In genomic region chr16:2991566-2992261, GRCh38 we compare ENCODE assay signal across 26 cellular contexts. TPM values are rescaled to one million over a fixed set of nuclear protein-coding genes. Genes with fewer than 3 reads are reported as not detected.
"Had no signal": no experiment of that assay in that cellular context is flagged by ENCODE, and none has a peak within 500 bp of the region (broad histone marks: within the 10 kb centered on the region; RNA-seq: fewer than 3 reads in every experiment).

No MANE protein-coding gene starts in this region.

- DNase-seq: dermis blood vessel endothelial cell; foreskin melanocyte; head of caudate nucleus; natural killer cell; nucleus accumbens; ovary; spleen; stimulated activated CD4-positive, alpha-beta T cell treated with anti-CD3 and anti-CD28 coated beads, Interleukin-15, amount 100 ng/mL, for 24 hours; stimulated activated CD4-positive, alpha-beta T cell treated with anti-CD3 and anti-CD28 coated beads, Interleukin-1b, Interleukin-23, amount 100 ng/mL, for 48 hours; stimulated activated CD4-positive, alpha-beta T cell treated with anti-CD3 and anti-CD28 coated beads, Interleukin-4, amount 100 ng/mL, for 24 hours; stimulated activated naive B cell treated with anti-CD40 and anti-IgM and Interleukin-4, amounts not matched to agents 10 μg/mL and 1 μg/mL and 100 μg/mL, for 72 hours; stimulated activated naive CD8-positive, alpha-beta T cell treated with anti-CD3 and anti-CD28 coated beads, Interleukin-15, amount 100 ng/mL, for 72 hours; testis; upper lobe of right lung had no signal

- H3K27me3 ChIP-seq: hepatocyte, ovary, right atrium auricular region, testis, vagina had no signal

- H3K27ac ChIP-seq: hepatocyte, ovary, right atrium auricular region, spleen, testis, tibial nerve, upper lobe of right lung, vagina had no signal

- H2AFZ ChIP-seq: hepatocyte had no signal

- H3K36me3 ChIP-seq: ovary, right atrium auricular region, spleen, tibial nerve, upper lobe of right lung, vagina had no signal

- H3K4me2 ChIP-seq: hepatocyte had no signal

- H3K9me3 ChIP-seq: ovary, right atrium auricular region, spleen, testis, tibial nerve, upper lobe of right lung, vagina had no signal

- H3K4me1 ChIP-seq: spleen, testis, tibial nerve, upper lobe of right lung had no signal

- H3K79me2 ChIP-seq: hepatocyte had no signal

- ATAC-seq: natural killer cell; stimulated activated naive CD8-positive, alpha-beta T cell treated with anti-CD3 and anti-CD28 coated beads, Interleukin-15, amount 100 ng/mL, for 72 hours had no signal

- H3K4me3 ChIP-seq: hepatocyte, ovary, right atrium auricular region, spleen, testis, tibial nerve, upper lobe of right lung, vagina had no signal

RNA-seq across cellular contexts. Expression of gene CLDN9, which starts 21.0 kb away (rescaled TPM):
- total RNA-seq: dermis blood vessel endothelial cell, lung microvascular endothelial cell, mesenteric fat pad, mononuclear cell, neural crest cell, posterior vena cava, skeletal muscle tissue, vagina had no signal
- polyA plus RNA-seq: ovary had no signal

RNA-seq across cellular contexts. Expression of gene CLDN6, which starts 26.3 kb away (rescaled TPM):
- total RNA-seq: dermis blood vessel endothelial cell, lung microvascular endothelial cell, mesenteric fat pad, mononuclear cell, natural killer cell, posterior vena cava, right atrium auricular region, skeletal muscle tissue, spleen, subcutaneous adipose tissue, tibial nerve, upper lobe of right lung, vagina had no signal
- polyA plus RNA-seq: liver, ovary, spleen had no signal

RNA-seq across cellular contexts. Expression of gene KREMEN2, which starts 27.6 kb away (rescaled TPM):
- total RNA-seq: dermis blood vessel endothelial cell, liver, lung microvascular endothelial cell, mesenteric fat pad, mononuclear cell, posterior vena cava, right atrium auricular region, subcutaneous adipose tissue, tibial nerve, upper lobe of right lung, vagina had no signal
- polyA plus RNA-seq: liver, ovary had no signal
